Comparison of ENCODE assay signal across 12 cellular contexts in the genomic region with DNA sequence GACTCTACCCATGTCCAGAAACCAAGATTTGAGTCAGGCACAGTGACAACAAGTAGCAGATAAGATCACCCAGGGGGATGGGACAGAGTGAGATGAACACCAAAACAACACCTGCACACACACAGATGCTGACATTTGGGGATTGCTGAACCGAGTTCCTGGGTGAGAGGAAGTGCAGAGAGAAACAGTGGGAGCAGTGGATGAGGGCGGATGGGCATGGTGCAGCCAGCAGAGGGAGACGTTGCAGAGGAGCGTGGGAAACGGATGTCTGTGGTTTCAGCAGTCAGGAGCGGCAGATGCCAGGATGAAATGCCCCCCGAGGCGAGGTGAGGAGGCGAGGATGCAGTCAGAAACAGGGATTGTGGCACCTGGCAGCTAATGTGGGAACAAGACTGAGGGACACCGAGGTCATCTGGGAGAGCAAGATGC.
A peak's percentile ranks its signal among the peaks of the same experiment; 100 is the strongest.
DNase-seq lines count a peak whose midpoint lies in the region; ATAC-seq, FAIRE-seq and TF ChIP-seq lines count a peak whose summit lies in the region.
"Had no signal": no experiment of that assay in that cellular context is flagged by ENCODE, and none has a peak within 500 bp of the region (broad histone marks: within the 10 kb centered on the region; RNA-seq: fewer than 3 reads in every experiment).

No MANE protein-coding gene starts in this region.

- no peaks in the 10 kb centered on the region for H3K79me2 ChIP-seq in GM12878 (ENCODE audit: control insufficient read depth, insufficient read depth, low read length)

- no peaks in the 10 kb centered on the region for H3K9me3 ChIP-seq in GM12878 (replicated peaks; ENCODE audit: control insufficient read depth, insufficient read depth, low read length)
- H3K9me3 ChIP-seq: Peyer's patch, stomach had no signal

- SMC1A ChIA-PET in GM12878 (lab: Charles Lee; ENCODE audit: uncharacterized antibody, unreplicated experiment) = no interaction called here

- no peak overlapping the region for H3K27ac ChIP-seq in GM12878 (ENCODE audit: control insufficient read depth, insufficient read depth)
- H3K27ac ChIP-seq: Peyer's patch, stomach had no signal

- CTCF ChIA-PET in activated CD4-positive, alpha-beta memory T cell treated with anti-CD3 and anti-CD28 coated beads for 36 hours (lab: Charles Lee) = no interaction called here
- CTCF ChIA-PET in activated CD4-positive, alpha-beta memory T cell treated with anti-CD3 and anti-CD28 coated beads, Interleukin-2, amount 10 ng/mL, durations not matched to agents 7 days and 5 days (lab: Charles Lee) = no interaction called here
- CTCF ChIA-PET in GM12878 (lab: Yijun Ruan, JAX) = interaction anchor here (0.8 to 2.7 kb wide), 2 partner anchors 9 to 21 kb away, joined by 3 to 9 read pairs; no protein-coding TSS in a partner anchor

- peak; percentile 28 to 48 (median 41); a peak in 4 of 6 replicates for TF ChIP-seq CTCF in GM12878 (IDR thresholded peaks at IDR 0.05 in 2 of 3, conservative IDR thresholded peaks at IDR 0.05 in 1 of 3; ENCODE audit: control insufficient read depth in 2 of 3, extremely low read depth in 1 of 3, insufficient read depth in 1 of 3, low read depth in 3 of 3, low read length in 3 of 3)
- TF ChIP-seq CTCF in progenitor cell of endocrine pancreas (IDR thresholded peaks at IDR 0.05; ENCODE audit: unreplicated experiment) = peak; percentile 32

- H2AFZ ChIP-seq in GM12878 (ENCODE audit: control insufficient read depth, low read depth, low read length) = no peak overlapping the region

- H3K9ac ChIP-seq in GM12878 (ENCODE audit: control insufficient read depth, insufficient read depth, low read length) = no peak overlapping the region

- peak; percentile 35 for DNase-seq in activated CD4-positive, alpha-beta memory T cell treated with anti-CD3 and anti-CD28 coated beads for 36 hours
- DNase-seq in activated CD4-positive, alpha-beta memory T cell treated with anti-CD3 and anti-CD28 coated beads, Interleukin-2, amount 10 ng/mL, durations not matched to agents 7 days and 5 days = no peak
- DNase-seq in HTR-8/SVneo (ENCODE audit: insufficient read length, low spot score) (peak; percentile 21), GM12878 (ENCODE audit: low read depth, low spot score) (no peak), progenitor cell of endocrine pancreas (ENCODE audit: low spot score, unreplicated experiment) (no peak), NCI-H2196 treated with DMSO at 0.1 percent for 48 hours (lab: John Stamatoyannopoulos, UW; ENCODE audit: unreplicated experiment) (no peak), COLO668 (lab: John Stamatoyannopoulos, UW; ENCODE audit: unreplicated experiment) (no peak)
- DNase-seq: cerebellar nuclear complex, stomach had no signal

- no peaks in the 10 kb centered on the region for H3K9me3 Mint-ChIP-seq in activated CD4-positive, alpha-beta memory T cell treated with anti-CD3 and anti-CD28 coated beads for 36 hours
- no peaks in the 10 kb centered on the region for H3K9me3 Mint-ChIP-seq in activated CD4-positive, alpha-beta memory T cell treated with anti-CD3 and anti-CD28 coated beads, Interleukin-2, amount 10 ng/mL, durations not matched to agents 7 days and 5 days
- H3K9me3 Mint-ChIP-seq in progenitor cell of endocrine pancreas (ENCODE audit: low read depth) = peaks cover 7% of the 10 kb centered on the region

- in situ Hi-C loops in GM12878 (cut with MboI) = no loop called here

- FAIRE-seq in HTR-8/SVneo (lab: Jason Lieb, UNC) (peak; percentile 31), GM12878 (lab: Jason Lieb, UNC) (no peak)

- no peak for TF ChIP-seq RAD21 in GM12878 (IDR thresholded peaks at IDR 0.05; ENCODE audit: insufficient read depth, low read depth, low read length)

- H3K27me3 ChIP-seq in GM12878 (replicated peaks in 1 of 2; ENCODE audit: control insufficient read depth in 2 of 2, insufficient read depth in 2 of 2, low read length in 1 of 2) = no peaks in the 10 kb centered on the region
- H3K27me3 ChIP-seq: Peyer's patch, stomach had no signal

- no peaks in the 10 kb centered on the region for H3K27me3 Mint-ChIP-seq in activated CD4-positive, alpha-beta memory T cell treated with anti-CD3 and anti-CD28 coated beads for 36 hours
- H3K27me3 Mint-ChIP-seq in activated CD4-positive, alpha-beta memory T cell treated with anti-CD3 and anti-CD28 coated beads, Interleukin-2, amount 10 ng/mL, durations not matched to agents 7 days and 5 days = no peaks in the 10 kb centered on the region
- no peaks in the 10 kb centered on the region for H3K27me3 Mint-ChIP-seq in progenitor cell of endocrine pancreas

- no peak overlapping the region for H3K27ac Mint-ChIP-seq in activated CD4-positive, alpha-beta memory T cell treated with anti-CD3 and anti-CD28 coated beads for 36 hours
- H3K27ac Mint-ChIP-seq in activated CD4-positive, alpha-beta memory T cell treated with anti-CD3 and anti-CD28 coated beads, Interleukin-2, amount 10 ng/mL, durations not matched to agents 7 days and 5 days = no peak overlapping the region
- peak overlapping the region; percentile 46 for H3K27ac Mint-ChIP-seq in progenitor cell of endocrine pancreas
- H3K27ac Mint-ChIP-seq: nephron had no signal

- H3K36me3 ChIP-seq in GM12878 (ENCODE audit: control insufficient read depth in 2 of 2, insufficient read depth in 2 of 2, low read length in 1 of 2) = peaks cover 6 to 12% of the 10 kb centered on the region in 2 experiments; a peak in 3 of 4 replicates
- H3K36me3 ChIP-seq: Peyer's patch had no signal

- no peak for TF ChIP-seq EP300 in GM12878 (IDR thresholded peaks at IDR 0.05; ENCODE audit: borderline replicate concordance in 1 of 2, control insufficient read depth in 1 of 2, low read depth in 2 of 2, low read length in 2 of 2)

- 47% methylated on average over 10 of the region's 10 CpGs for WGBS in GM12878 (ENCODE audit: insufficient coverage, insufficient replicate concordance, low lambda C conversion rate, missing lambda C conversion rate)

- ATAC-seq in GM12878 (peak; percentile 57), HG03025 (IDR thresholded peaks at IDR 0.05; ENCODE audit: low FRiP score, unreplicated experiment) (no peak)

- peaks cover 5% of the 10 kb centered on the region; the same call in 1 of the 2 replicates for H3K4me1 ChIP-seq in GM12878 (ENCODE audit: control insufficient read depth, insufficient read depth, low read length)
- H3K4me1 ChIP-seq: Peyer's patch had no signal

- RAD21 ChIA-PET in GM12878 (lab: Charles Lee; ENCODE audit: unreplicated experiment) = no interaction called here

- POLR2A ChIA-PET in activated CD4-positive, alpha-beta memory T cell treated with anti-CD3 and anti-CD28 coated beads for 36 hours (lab: Charles Lee) = no interaction called here
- POLR2A ChIA-PET in activated CD4-positive, alpha-beta memory T cell treated with anti-CD3 and anti-CD28 coated beads, Interleukin-2, amount 10 ng/mL, durations not matched to agents 7 days and 5 days (lab: Charles Lee) = no interaction called here
- POLR2A ChIA-PET in GM12878 (lab: Charles Lee) = no interaction called here

- no TSS peak for BruUV-seq in GM12878 (replicated peaks; lab: Mats Ljungman, UMichigan)

- H3K4me2 ChIP-seq in GM12878 (ENCODE audit: control insufficient read depth, insufficient read depth) = no peak overlapping the region

- H4K20me1 ChIP-seq in GM12878 (ENCODE audit: control insufficient read depth, insufficient read depth) = no peaks in the 10 kb centered on the region

- TF ChIP-seq POLR2A in GM12878 (IDR thresholded peaks at IDR 0.05; ENCODE audit: low read depth, low read length) = no peak

- peaks cover 9% of the 10 kb centered on the region for H3K36me3 Mint-ChIP-seq in activated CD4-positive, alpha-beta memory T cell treated with anti-CD3 and anti-CD28 coated beads for 36 hours
- H3K36me3 Mint-ChIP-seq in activated CD4-positive, alpha-beta memory T cell treated with anti-CD3 and anti-CD28 coated beads, Interleukin-2, amount 10 ng/mL, durations not matched to agents 7 days and 5 days (ENCODE audit: low read depth) = peaks cover 9% of the 10 kb centered on the region
- H3K36me3 Mint-ChIP-seq in progenitor cell of endocrine pancreas (ENCODE audit: insufficient read depth) = peaks cover 34% of the 10 kb centered on the region

- intact Hi-C loops in activated CD4-positive, alpha-beta memory T cell treated with anti-CD3 and anti-CD28 coated beads for 36 hours (cut with micrococcal nuclease) = no loop called here
- intact Hi-C loops in GM12878 (cut with micrococcal nuclease; ENCODE audit: unreplicated experiment) = no loop called here

- H3K4me3 Mint-ChIP-seq in activated CD4-positive, alpha-beta memory T cell treated with anti-CD3 and anti-CD28 coated beads for 36 hours = no peak overlapping the region
- no peak overlapping the region for H3K4me3 Mint-ChIP-seq in activated CD4-positive, alpha-beta memory T cell treated with anti-CD3 and anti-CD28 coated beads, Interleukin-2, amount 10 ng/mL, durations not matched to agents 7 days and 5 days
- no peak overlapping the region for H3K4me3 Mint-ChIP-seq in progenitor cell of endocrine pancreas (ENCODE audit: low read depth)
- H3K4me3 Mint-ChIP-seq: nephron had no signal

- peaks cover 20% of the 10 kb centered on the region for H3K4me1 Mint-ChIP-seq in activated CD4-positive, alpha-beta memory T cell treated with anti-CD3 and anti-CD28 coated beads for 36 hours (ENCODE audit: low read depth)
- peaks cover 21% of the 10 kb centered on the region for H3K4me1 Mint-ChIP-seq in activated CD4-positive, alpha-beta memory T cell treated with anti-CD3 and anti-CD28 coated beads, Interleukin-2, amount 10 ng/mL, durations not matched to agents 7 days and 5 days
- H3K4me1 Mint-ChIP-seq in progenitor cell of endocrine pancreas (ENCODE audit: low read depth) = peaks cover 17% of the 10 kb centered on the region
- H3K4me1 Mint-ChIP-seq: nephron had no signal

- H3K4me3 ChIP-seq in GM12878 = no peak overlapping the region
- H3K4me3 ChIP-seq: Peyer's patch, stomach had no signal

Comparison
In these comparisons a context has a peak if more than half of its experiments do, and no peak if none do; other contexts are left out.
1. DNase-seq: peak in activated CD4-positive, alpha-beta memory T cell treated with anti-CD3 and anti-CD28 coated beads for 36 hours (single experiment) and HTR-8/SVneo (single experiment); none in activated CD4-positive, alpha-beta memory T cell treated with anti-CD3 and anti-CD28 coated beads, Interleukin-2, amount 10 ng/mL, durations not matched to agents 7 days and 5 days (single experiment), GM12878 (single experiment), progenitor cell of endocrine pancreas (single experiment), NCI-H2196 treated with DMSO at 0.1 percent for 48 hours (single experiment) and COLO668 (single experiment).